9 cellular contexts compared by ENCODE assay signal in the genomic region with DNA sequence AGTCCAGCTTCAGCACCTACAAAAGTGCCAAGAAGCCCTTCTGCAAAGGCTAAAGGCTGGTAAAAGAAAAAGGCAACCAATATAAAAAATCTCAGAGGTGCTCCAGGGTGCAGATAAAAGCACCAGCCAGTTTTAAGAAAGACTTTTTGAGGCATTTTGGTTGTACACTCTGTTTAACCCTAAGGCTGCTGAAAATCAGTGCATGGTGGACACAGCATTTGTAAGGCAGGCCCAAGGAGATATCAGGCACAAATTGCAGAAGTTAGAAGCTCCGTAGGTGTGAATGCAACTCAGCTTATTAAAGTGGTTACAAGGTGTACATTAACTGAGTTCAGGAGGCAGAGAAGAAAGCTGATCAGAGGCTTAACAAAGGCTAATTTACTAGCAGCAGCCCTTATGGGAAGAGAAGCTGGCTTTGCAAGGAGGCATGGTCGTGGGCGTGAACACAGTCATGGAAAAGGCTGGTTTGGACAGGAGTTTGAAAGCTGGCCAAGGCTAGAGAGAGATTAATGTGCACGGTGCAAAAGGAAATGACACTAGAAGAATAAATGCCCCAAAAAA. TPM values are rescaled to one million over a fixed set of nuclear protein-coding genes. Genes with fewer than 3 reads are reported as not detected.
DNase-seq lines count a peak whose midpoint lies in the region; ATAC-seq and TF ChIP-seq lines count a peak whose summit lies in the region.
"Had no signal": no experiment of that assay in that cellular context is flagged by ENCODE, and none has a peak within 500 bp of the region (broad histone marks: within the 10 kb centered on the region; RNA-seq: fewer than 3 reads in every experiment).

No MANE protein-coding gene starts in this region.

- H3K36me3 ChIP-seq in liver (ENCODE audit: control insufficient read depth in 4 of 4, insufficient read depth in 3 of 4, low read depth in 1 of 4, low read length in 3 of 4) (no peaks in the 10 kb centered on the region), upper lobe of right lung (no peaks in the 10 kb centered on the region)

- DNase-seq in activated naive CD4-positive, alpha-beta T cell treated with anti-CD3 and anti-CD28 coated beads, Interleukin-2, amount 50 U/mL, for 16 hours, result no peak
- DNase-seq in activated naive CD4-positive, alpha-beta T cell treated with anti-CD3 and anti-CD28 coated beads, Interleukin-2, amount 50 U/mL, for 72 hours (ENCODE audit: low spot score in 2 of 2), result no peak
- DNase-seq in upper lobe of right lung (no peak), NCI-H146 (lab: John Stamatoyannopoulos, UW) (no peak), COR-L47 (lab: John Stamatoyannopoulos, UW) (no peak)

- H3K27me3 ChIP-seq in liver (ENCODE audit: control insufficient read depth in 4 of 4, insufficient read depth in 4 of 4, low read length in 3 of 4), result no peaks in the 10 kb centered on the region
- no peaks in the 10 kb centered on the region for H3K27me3 ChIP-seq in upper lobe of right lung

- H3K27ac ChIP-seq in liver (ENCODE audit: low read depth in 1 of 2, low read length in 2 of 2), result peak overlapping the region in 1 of 2 donors; percentile 31
- peak overlapping the region; percentile 49 for H3K27ac ChIP-seq in upper lobe of right lung

- TF ChIP-seq CTCF in liver (IDR thresholded peaks at IDR 0.05; ENCODE audit: low read depth, low read length, missing input control) (no peak), upper lobe of right lung (IDR thresholded peaks at IDR 0.05) (no peak)

- no peaks in the 10 kb centered on the region for H3K9me3 Mint-ChIP-seq in activated naive CD4-positive, alpha-beta T cell treated with anti-CD3 and anti-CD28 coated beads, Interleukin-2, amount 50 U/mL, for 24 hours
- no peaks in the 10 kb centered on the region for H3K9me3 Mint-ChIP-seq in activated naive CD4-positive, alpha-beta T cell treated with anti-CD3 and anti-CD28 coated beads, Interleukin-2, amount 50 U/mL, for 72 hours

- ATAC-seq in activated naive CD4-positive, alpha-beta T cell treated with anti-CD3 and anti-CD28 coated beads, Interleukin-2, amount 50 U/mL, for 72 hours, result peak in 1 of 2 donors; percentile 25
- peak; percentile 29 for ATAC-seq in upper lobe of right lung
- ATAC-seq in HG03196 (IDR thresholded peaks at IDR 0.05; ENCODE audit: unreplicated experiment), result no peak

- TF ChIP-seq RAD21 in liver (IDR thresholded peaks at IDR 0.05), result no peak

- H3K27me3 Mint-ChIP-seq in activated naive CD4-positive, alpha-beta T cell treated with anti-CD3 and anti-CD28 coated beads, Interleukin-2, amount 50 U/mL, for 24 hours, result no peaks in the 10 kb centered on the region

- peaks cover 42% of the 10 kb centered on the region for H3K4me1 Mint-ChIP-seq in activated naive CD4-positive, alpha-beta T cell treated with anti-CD3 and anti-CD28 coated beads, Interleukin-2, amount 50 U/mL, for 24 hours

- H3K4me3 ChIP-seq in liver (ENCODE audit: low read depth in 1 of 3, low read length in 3 of 3) (peak overlapping the region; percentile 22 to 48 (median 27)), upper lobe of right lung (peak overlapping the region; percentile 44)

- 41% methylated on average over 4 of the region's 4 CpGs for WGBS in liver

- H3K4me1 ChIP-seq in liver (ENCODE audit: control insufficient read depth in 4 of 4, insufficient read depth in 4 of 4, low read length in 3 of 4), result peaks cover 4 to 18% (median 14%) of the 10 kb centered on the region in 4 donors
- peaks cover 25% of the 10 kb centered on the region for H3K4me1 ChIP-seq in upper lobe of right lung

- intact Hi-C loops in upper lobe of right lung (cut with DNase I), result no loop called here

- H3K27ac Mint-ChIP-seq in activated naive CD4-positive, alpha-beta T cell treated with anti-CD3 and anti-CD28 coated beads, Interleukin-2, amount 50 U/mL, for 24 hours, result no peak overlapping the region
- H3K27ac Mint-ChIP-seq in activated naive CD4-positive, alpha-beta T cell treated with anti-CD3 and anti-CD28 coated beads, Interleukin-2, amount 50 U/mL, for 72 hours, result peak overlapping the region; percentile 18 to 26

- H3K36me3 Mint-ChIP-seq in activated naive CD4-positive, alpha-beta T cell treated with anti-CD3 and anti-CD28 coated beads, Interleukin-2, amount 50 U/mL, for 24 hours, result no peaks in the 10 kb centered on the region
- H3K36me3 Mint-ChIP-seq in activated naive CD4-positive, alpha-beta T cell treated with anti-CD3 and anti-CD28 coated beads, Interleukin-2, amount 50 U/mL, for 72 hours, result no peaks in the 10 kb centered on the region

- H3K9me3 ChIP-seq in liver (ENCODE audit: control insufficient read depth in 4 of 4, low read length in 3 of 4) (no peaks in the 10 kb centered on the region), upper lobe of right lung (no peaks in the 10 kb centered on the region)

- peak overlapping the region; percentile 83 for H3K4me3 Mint-ChIP-seq in activated naive CD4-positive, alpha-beta T cell treated with anti-CD3 and anti-CD28 coated beads, Interleukin-2, amount 50 U/mL, for 24 hours

- H3K9ac ChIP-seq in liver (ENCODE audit: low read depth in 1 of 2, low read length in 2 of 2), result no peak overlapping the region

TF ChIP-seq in liver, 16 proteins besides CTCF, POLR2A, EP300 and RAD21:
- TF ChIP-seq SP1 (IDR thresholded peaks at IDR 0.05) (no peak), HNF4A (conservative IDR thresholded peaks at IDR 0.05) (no peak), GABPA (IDR thresholded peaks at IDR 0.05 in 1 of 2, conservative IDR thresholded peaks at IDR 0.05 in 1 of 2) (no peak), FOXA1 (IDR thresholded peaks at IDR 0.05) (no peak), FOXA2 (IDR thresholded peaks at IDR 0.05) (no peak)
- TF ChIP-seq, protein P1, sequence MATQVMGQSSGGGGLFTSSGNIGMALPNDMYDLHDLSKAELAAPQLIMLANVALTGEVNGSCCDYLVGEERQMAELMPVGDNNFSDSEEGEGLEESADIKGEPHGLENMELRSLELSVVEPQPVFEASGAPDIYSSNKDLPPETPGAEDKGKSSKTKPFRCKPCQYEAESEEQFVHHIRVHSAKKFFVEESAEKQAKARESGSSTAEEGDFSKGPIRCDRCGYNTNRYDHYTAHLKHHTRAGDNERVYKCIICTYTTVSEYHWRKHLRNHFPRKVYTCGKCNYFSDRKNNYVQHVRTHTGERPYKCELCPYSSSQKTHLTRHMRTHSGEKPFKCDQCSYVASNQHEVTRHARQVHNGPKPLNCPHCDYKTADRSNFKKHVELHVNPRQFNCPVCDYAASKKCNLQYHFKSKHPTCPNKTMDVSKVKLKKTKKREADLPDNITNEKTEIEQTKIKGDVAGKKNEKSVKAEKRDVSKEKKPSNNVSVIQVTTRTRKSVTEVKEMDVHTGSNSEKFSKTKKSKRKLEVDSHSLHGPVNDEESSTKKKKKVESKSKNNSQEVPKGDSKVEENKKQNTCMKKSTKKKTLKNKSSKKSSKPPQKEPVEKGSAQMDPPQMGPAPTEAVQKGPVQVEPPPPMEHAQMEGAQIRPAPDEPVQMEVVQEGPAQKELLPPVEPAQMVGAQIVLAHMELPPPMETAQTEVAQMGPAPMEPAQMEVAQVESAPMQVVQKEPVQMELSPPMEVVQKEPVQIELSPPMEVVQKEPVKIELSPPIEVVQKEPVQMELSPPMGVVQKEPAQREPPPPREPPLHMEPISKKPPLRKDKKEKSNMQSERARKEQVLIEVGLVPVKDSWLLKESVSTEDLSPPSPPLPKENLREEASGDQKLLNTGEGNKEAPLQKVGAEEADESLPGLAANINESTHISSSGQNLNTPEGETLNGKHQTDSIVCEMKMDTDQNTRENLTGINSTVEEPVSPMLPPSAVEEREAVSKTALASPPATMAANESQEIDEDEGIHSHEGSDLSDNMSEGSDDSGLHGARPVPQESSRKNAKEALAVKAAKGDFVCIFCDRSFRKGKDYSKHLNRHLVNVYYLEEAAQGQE (IDR thresholded peaks at IDR 0.05), result no peak
- TF ChIP-seq, protein P2, sequence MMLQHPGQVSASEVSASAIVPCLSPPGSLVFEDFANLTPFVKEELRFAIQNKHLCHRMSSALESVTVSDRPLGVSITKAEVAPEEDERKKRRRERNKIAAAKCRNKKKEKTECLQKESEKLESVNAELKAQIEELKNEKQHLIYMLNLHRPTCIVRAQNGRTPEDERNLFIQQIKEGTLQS (IDR thresholded peaks at IDR 0.05), result no peak

RNA-seq across cellular contexts. Expression of a gene that starts 21.1 kb away (rescaled TPM):
- total RNA-seq in activated naive CD4-positive, alpha-beta T cell treated with anti-CD3 and anti-CD28 coated beads, Interleukin-2, amount 50 U/mL, for 72 hours, result under 1 TPM; 0.31 to 0.55 TPM
- total RNA-seq in liver (under 1 TPM; 0.25 to 0.28 TPM), upper lobe of right lung (0.52 TPM)
- under 1 TPM; 0.18 to 0.38 TPM for polyA plus RNA-seq in liver
- total RNA-seq: myocyte had no signal
